2 cellular contexts compared by ENCODE assay signal in genomic region chr5:130206686-130207085, GRCh38.
TF ChIP-seq lines count a peak whose summit lies in the region.

No MANE protein-coding gene starts in this region.

TF ChIP-seq in GM23338, 12 proteins besides CTCF, POLR2A, EP300 and RAD21:
- TF ChIP-seq ETS1 (IDR thresholded peaks at IDR 0.05) (no peak), POLR2AphosphoS5 (IDR thresholded peaks at IDR 0.05; ENCODE audit: low read depth) (no peak), ZNF462 (CRISPR knock-in tag; IDR thresholded peaks at IDR 0.05) (no peak), ZNF114 (CRISPR knock-in tag; IDR thresholded peaks at IDR 0.05) (no peak)

TF ChIP-seq in H1, 55 proteins besides CTCF, POLR2A, EP300 and RAD21 (continued from another document):
- TF ChIP-seq RBBP5 (IDR thresholded peaks at IDR 0.05; ENCODE audit: borderline replicate concordance, low read depth, low read length) (no peak), SIRT6 (IDR thresholded peaks at IDR 0.05; ENCODE audit: low read length) (no peak), BACH1 (IDR thresholded peaks at IDR 0.05; ENCODE audit: low read length) (no peak), RNF2 (IDR thresholded peaks at IDR 0.05; ENCODE audit: borderline replicate concordance, low read depth, low read length, missing control alignments, poor library complexity, severe bottlenecking) (no peak), USF2 (IDR thresholded peaks at IDR 0.05; ENCODE audit: low read length) (no peak), KDM1A (IDR thresholded peaks at IDR 0.05; ENCODE audit: borderline replicate concordance, low read length) (no peak), KDM4A (IDR thresholded peaks at IDR 0.05; ENCODE audit: low read depth, low read length, severe bottlenecking) (no peak)
